ENCODE assay signal across 21 cellular contexts in the genomic region with DNA sequence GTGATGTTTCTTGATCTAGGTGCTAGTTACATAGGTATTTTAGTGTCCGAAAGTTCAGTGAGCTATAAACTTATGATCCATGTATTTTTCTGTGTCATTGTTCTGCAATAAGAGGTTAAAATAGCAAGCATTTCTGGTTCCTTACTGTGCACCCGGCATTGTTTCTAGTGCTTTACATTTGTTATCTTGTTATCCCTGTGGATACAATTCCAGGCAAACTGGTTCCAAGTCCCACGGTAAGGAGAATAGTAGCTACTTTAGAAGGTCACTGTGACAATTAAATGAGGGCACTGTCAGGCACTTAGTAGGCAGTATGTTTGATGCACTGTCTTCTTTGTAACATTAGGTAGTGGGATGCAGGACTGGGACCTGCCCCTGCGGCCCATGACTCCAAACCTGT.
"Had no signal": no experiment of that assay in that cellular context is flagged by ENCODE, and none has a peak within 500 bp of the region (broad histone marks: within the 10 kb centered on the region; RNA-seq: fewer than 3 reads in every experiment).

No MANE protein-coding gene starts in this region.

- FAIRE-seq: endometrium, kidney had no signal

- H3K27me3 ChIP-seq: colonic mucosa, esophagus squamous epithelium, gastrocnemius medialis, hepatocyte had no signal

- ATAC-seq: effector memory CD8-positive, alpha-beta T cell; gastrocnemius medialis; left colon; left ventricle myocardium superior; lower lobe of right lung had no signal

- H3K4me1 ChIP-seq: colonic mucosa, lower lobe of right lung had no signal

- H3K27ac ChIP-seq: colonic mucosa, esophagus squamous epithelium, gastrocnemius medialis, hepatocyte, lower lobe of right lung had no signal

- H3K4me2 ChIP-seq: hepatocyte had no signal

- H3K9me3 ChIP-seq: colonic mucosa, esophagus squamous epithelium, gastrocnemius medialis, lower lobe of right lung had no signal

- H2AFZ ChIP-seq: hepatocyte had no signal

- H3K4me3 ChIP-seq: colonic mucosa, esophagus squamous epithelium, gastrocnemius medialis, hepatocyte, lower lobe of right lung had no signal

- DNase-seq: cerebellar nuclear complex; colonic mucosa; cortex of kidney; effector CD8-positive, alpha-beta T cell; effector memory CD8-positive, alpha-beta T cell; endodermal cell; esophagus squamous epithelium; foreskin fibroblast; gastrocnemius medialis; glutamatergic neuron; immature natural killer cell; islet precursor cell; kidney; kidney glomerular epithelial cell; left colon; left ventricle myocardium superior; lower lobe of right lung; mesenchymal stem cell; midbrain had no signal

- H3K36me3 ChIP-seq: colonic mucosa, gastrocnemius medialis had no signal
